ENCODE assay signal across 14 cellular contexts in the genomic region with DNA sequence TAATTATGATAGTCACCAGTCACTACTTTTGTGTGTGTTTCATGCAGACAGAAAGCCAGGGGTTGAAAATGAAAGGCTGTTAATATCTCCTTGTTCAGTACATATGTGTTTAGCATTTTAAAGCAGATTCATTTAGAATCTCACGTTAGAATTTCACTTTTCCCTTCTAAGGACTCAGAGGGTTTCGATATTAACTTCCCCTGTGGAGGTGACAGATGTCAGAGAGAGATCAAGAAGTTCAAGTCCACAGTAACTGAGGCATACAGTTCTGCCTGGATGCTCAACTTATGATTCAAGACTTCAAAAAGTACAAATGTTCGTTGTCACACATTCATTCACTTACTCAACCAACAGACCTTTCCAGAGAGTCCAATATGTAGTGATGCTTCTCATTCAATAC.
DNase-seq lines count a peak whose midpoint lies in the region; ATAC-seq and TF ChIP-seq lines count a peak whose summit lies in the region.
"Had no signal": no experiment of that assay in that cellular context is flagged by ENCODE, and none has a peak within 500 bp of the region (broad histone marks: within the 10 kb centered on the region; RNA-seq: fewer than 3 reads in every experiment).

No MANE protein-coding gene starts in this region.

- H3K27me3 ChIP-seq in gastrocnemius medialis (no peaks in the 10 kb centered on the region), H7 (ENCODE audit: control insufficient read depth, insufficient read depth, low read length) (no peaks in the 10 kb centered on the region), SJCRH30 (no peaks in the 10 kb centered on the region)
- H3K27me3 ChIP-seq: right atrium auricular region had no signal

- in situ Hi-C loops in gastrocnemius medialis (cut with MboI; ENCODE audit: low sequenced_read_pairs in 4 of 4): no loop called here

- intact Hi-C loops in gastrocnemius medialis (cut with DNase I; ENCODE audit: low total_unique reads): no loop called here

- TF ChIP-seq POLR2A in gastrocnemius medialis (IDR thresholded peaks at IDR 0.05): no peak

- no peak overlapping the region for H3K27ac ChIP-seq in gastrocnemius medialis
- H3K27ac ChIP-seq in SJCRH30: no peak overlapping the region
- H3K27ac ChIP-seq: right atrium auricular region had no signal

- H3K4me1 ChIP-seq in gastrocnemius medialis: peaks cover 1 to 2% of the 10 kb centered on the region in 2 donors
- peaks cover 18% of the 10 kb centered on the region for H3K4me1 ChIP-seq in SJCRH30

- TF ChIP-seq CTCF in gastrocnemius medialis (IDR thresholded peaks at IDR 0.05 in 4 of 5, conservative IDR thresholded peaks at IDR 0.05 in 1 of 5): no peak

- H3K4me3 ChIP-seq in gastrocnemius medialis (no peak overlapping the region), H7 (ENCODE audit: insufficient read depth, low read depth, low read length) (no peak overlapping the region), SJCRH30 (no peak overlapping the region)
- H3K4me3 ChIP-seq: right atrium auricular region had no signal

- H3K36me3 ChIP-seq in gastrocnemius medialis (no peaks in the 10 kb centered on the region), H7 (replicated peaks; ENCODE audit: control insufficient read depth, insufficient read depth, low read length) (no peaks in the 10 kb centered on the region), SJCRH30 (no peaks in the 10 kb centered on the region)
- H3K36me3 ChIP-seq: right atrium auricular region had no signal

- DNase-seq in germinal center (ENCODE audit: low spot score) (peak; percentile 17), gastrocnemius medialis (no peak), H7 (no peak), SJCRH30 (no peak)
- DNase-seq in stimulated activated naive CD4-positive, alpha-beta T cell treated with Interleukin-2 at 50 U/mL for 16 hours (lab: John Stamatoyannopoulos, UW): no peak
- DNase-seq: activated CD4-positive, alpha-beta T cell treated with anti-CD3 and anti-CD28 coated beads, Interleukin-2, amount 10 ng/mL, durations not matched to agents 7 days and 5 days; activated naive CD4-positive, alpha-beta T cell treated with Interleukin-2 at 50 U/mL for 16 hours; NCI-H1092; SK-N-SH; trophoblast cell had no signal

- ATAC-seq in GM18520 (IDR thresholded peaks at IDR 0.05; ENCODE audit: unreplicated experiment) (peak; percentile 72), GM21381 (IDR thresholded peaks at IDR 0.05; ENCODE audit: unreplicated experiment) (peak; percentile 71), HG03060 (IDR thresholded peaks at IDR 0.05; ENCODE audit: low read depth, unreplicated experiment) (peak; percentile 45), gastrocnemius medialis (no peak)

- H3K9me3 ChIP-seq in gastrocnemius medialis (no peaks in the 10 kb centered on the region), SJCRH30 (replicated peaks) (no peaks in the 10 kb centered on the region)
- H3K9me3 ChIP-seq: right atrium auricular region, SK-N-SH had no signal

Comparison
In these comparisons a context has a peak if more than half of its experiments do, and no peak if none do; other contexts are left out.
1. ATAC-seq: peak in GM18520 (single experiment), GM21381 (single experiment) and HG03060 (single experiment); none in gastrocnemius medialis (0 of 2).